Comparison of ENCODE assay signal across 21 cellular contexts in genomic region chr2:64867253-64867996, GRCh38.
"Had no signal": no experiment of that assay in that cellular context is flagged by ENCODE, and none has a peak within 500 bp of the region (broad histone marks: within the 10 kb centered on the region; RNA-seq: fewer than 3 reads in every experiment).

No MANE protein-coding gene starts in this region.

- H3K9me3 Mint-ChIP-seq: activated CD4-positive, alpha-beta T cell treated with anti-CD3 and anti-CD28 coated beads, Interleukin-2, amount 10 ng/mL, durations not matched to agents 7 days and 5 days; activated CD8-positive, alpha-beta T cell treated with anti-CD3 and anti-CD28 coated beads for 36 hours; activated naive CD4-positive, alpha-beta T cell treated with anti-CD3 and anti-CD28 coated beads, Interleukin-2, amount 50 U/mL, for 24 hours; nephron progenitor cell had no signal

- H3K9me3 ChIP-seq: gastrocnemius medialis, thyroid gland, upper lobe of right lung had no signal

- DNase-seq: activated CD4-positive, alpha-beta T cell treated with anti-CD3 and anti-CD28 coated beads, Interleukin-2, amount 10 ng/mL, durations not matched to agents 7 days and 5 days; activated CD4-positive, CD25-positive, alpha-beta regulatory T cell treated with anti-CD3 and anti-CD28 coated beads, Interleukin-2, amount 50 U/mL, for 72 hours; activated CD8-positive, alpha-beta memory T cell treated with anti-CD3 and anti-CD28 coated beads, Interleukin-2, amount 10 ng/mL, durations not matched to agents 7 days and 5 days; activated CD8-positive, alpha-beta T cell treated with anti-CD3 and anti-CD28 coated beads for 36 hours; activated effector memory CD4-positive, alpha-beta T cell treated with anti-CD3 and anti-CD28 coated beads, Interleukin-2, amount 50 U/mL, for 16 hours; activated T-cell treated with anti-CD3 and anti-CD28 coated beads for 4 hours; central memory CD4-positive, alpha-beta T cell; dermis blood vessel endothelial cell; effector memory CD4-positive, alpha-beta T cell; gastrocnemius medialis; midbrain; nephron progenitor cell; stimulated activated CD4-positive, alpha-beta T cell treated with anti-CD3 and anti-CD28 coated beads, Interleukin-15, amount 100 ng/mL, for 24 hours; stimulated activated naive CD4-positive, alpha-beta T cell treated with Interleukin-2 at 50 U/mL for 16 hours; thyroid gland; upper lobe of right lung; WERI-Rb-1 had no signal

- H3K36me3 ChIP-seq: brain microvascular endothelial cell, gastrocnemius medialis, thyroid gland, upper lobe of right lung, WERI-Rb-1 had no signal

- H3K4me3 Mint-ChIP-seq: activated CD4-positive, alpha-beta T cell treated with anti-CD3 and anti-CD28 coated beads, Interleukin-2, amount 10 ng/mL, durations not matched to agents 7 days and 5 days; activated CD8-positive, alpha-beta memory T cell treated with anti-CD3 and anti-CD28 coated beads, Interleukin-2, amount 10 ng/mL, durations not matched to agents 7 days and 5 days; activated CD8-positive, alpha-beta T cell treated with anti-CD3 and anti-CD28 coated beads for 36 hours had no signal

- ATAC-seq: activated CD8-positive, alpha-beta memory T cell treated with anti-CD3 and anti-CD28 coated beads, Interleukin-2, amount 10 ng/mL, durations not matched to agents 7 days and 5 days; activated CD8-positive, alpha-beta T cell treated with anti-CD3 and anti-CD28 coated beads for 36 hours; gastrocnemius medialis; left ventricle myocardium superior; upper lobe of right lung had no signal

- H3K27ac ChIP-seq: brain microvascular endothelial cell, gastrocnemius medialis, thyroid gland, upper lobe of right lung, WERI-Rb-1 had no signal

- H3K36me3 Mint-ChIP-seq: activated CD8-positive, alpha-beta memory T cell treated with anti-CD3 and anti-CD28 coated beads, Interleukin-2, amount 10 ng/mL, durations not matched to agents 7 days and 5 days; activated naive CD4-positive, alpha-beta T cell treated with anti-CD3 and anti-CD28 coated beads, Interleukin-2, amount 50 U/mL, for 24 hours had no signal

- H3K4me3 ChIP-seq: gastrocnemius medialis, smooth muscle cell, thyroid gland, upper lobe of right lung had no signal

- H3K4me1 Mint-ChIP-seq: activated CD8-positive, alpha-beta memory T cell treated with anti-CD3 and anti-CD28 coated beads, Interleukin-2, amount 10 ng/mL, durations not matched to agents 7 days and 5 days; activated naive CD4-positive, alpha-beta T cell treated with anti-CD3 and anti-CD28 coated beads, Interleukin-2, amount 50 U/mL, for 24 hours had no signal

- H3K27me3 ChIP-seq: gastrocnemius medialis, thyroid gland, upper lobe of right lung had no signal

- H3K27ac Mint-ChIP-seq: activated CD4-positive, alpha-beta T cell treated with anti-CD3 and anti-CD28 coated beads, Interleukin-2, amount 10 ng/mL, durations not matched to agents 7 days and 5 days; activated CD8-positive, alpha-beta memory T cell treated with anti-CD3 and anti-CD28 coated beads, Interleukin-2, amount 10 ng/mL, durations not matched to agents 7 days and 5 days; activated CD8-positive, alpha-beta T cell treated with anti-CD3 and anti-CD28 coated beads for 36 hours; nephron progenitor cell had no signal
